19 cellular contexts compared by ENCODE assay signal in genomic region chr5:111384220-111384619, GRCh38.
DNase-seq lines count a peak whose midpoint lies in the region; ATAC-seq, FAIRE-seq and TF ChIP-seq lines count a peak whose summit lies in the region.
"Had no signal": no experiment of that assay in that cellular context is flagged by ENCODE, and none has a peak within 500 bp of the region (broad histone marks: within the 10 kb centered on the region; RNA-seq: fewer than 3 reads in every experiment).

No MANE protein-coding gene starts in this region.

- H3K4me2 ChIP-seq in K562 (ENCODE audit: insufficient read depth, low read length) (no peak overlapping the region), mesendoderm (ENCODE audit: low read length) (no peak overlapping the region)

- no peak overlapping the region for H4K8ac ChIP-seq in mesendoderm (ENCODE audit: low read depth, low read length)

- H3K9me3 ChIP-seq in K562 (replicated peaks; ENCODE audit: control insufficient read depth, insufficient read depth, low read depth, low read length): no peaks in the 10 kb centered on the region
- H3K9me3 ChIP-seq: psoas muscle, upper lobe of right lung had no signal

- TF ChIP-seq POLR2A in K562 (conservative IDR thresholded peaks at IDR 0.05): no peak

- no peak for TF ChIP-seq RAD21 in K562 (CRISPR knock-in tag; conservative IDR thresholded peaks at IDR 0.05 in 1 of 2, IDR thresholded peaks at IDR 0.05 in 1 of 2)

- ATAC-seq in K562: no peak
- ATAC-seq: psoas muscle, T-cell, upper lobe of right lung had no signal

- FAIRE-seq in K562 (lab: Jason Lieb, UNC): no peak
- FAIRE-seq: RCC 7860 had no signal

- H3K27me3 ChIP-seq in K562 (ENCODE audit: control insufficient read depth in 2 of 2, insufficient read depth in 2 of 2, low read length in 2 of 2) (no peaks in the 10 kb centered on the region), mesendoderm (ENCODE audit: insufficient read depth, low read length, poor library complexity) (no peaks in the 10 kb centered on the region)
- H3K27me3 ChIP-seq: upper lobe of right lung had no signal

- no peak overlapping the region for H3K4ac ChIP-seq in mesendoderm (ENCODE audit: low read depth, low read length)

- no peaks in the 10 kb centered on the region for H4K20me1 ChIP-seq in K562 (replicated peaks; ENCODE audit: control insufficient read depth, insufficient read depth, low read length)

- H3K9me1 ChIP-seq in K562 (ENCODE audit: control insufficient read depth, insufficient read depth, low read length): no peaks in the 10 kb centered on the region

- H4K5ac ChIP-seq in mesendoderm (ENCODE audit: low read length): no peak overlapping the region

- DNase-seq in NOMO-1 treated with DMSO at 0.1 percent for 48 hours (lab: John Stamatoyannopoulos, UW; ENCODE audit: unreplicated experiment) (peak; percentile 27), NOMO-1 treated with dmso at 0.1 percent for 144 hours (lab: John Stamatoyannopoulos, UW; ENCODE audit: unreplicated experiment) (no peak), OCI-M1 (lab: John Stamatoyannopoulos, UW) (peak; percentile 57), K562 (ENCODE audit: extremely low read depth in 1 of 4, low spot score in 3 of 4) (no peak), mesendoderm (peak; percentile 5), NCI-H510A (lab: John Stamatoyannopoulos, UW) (no peak), NCI-H1092 (lab: John Stamatoyannopoulos, UW) (no peak), ACHN (no peak)
- DNase-seq: activated CD4-positive, alpha-beta T cell treated with anti-CD3 and anti-CD28 coated beads for 1 hour; activated CD8-positive, alpha-beta memory T cell treated with anti-CD3 and anti-CD28 coated beads, Interleukin-2, amount 50 U/mL, for 48 hours; activated naive CD4-positive, alpha-beta T cell treated with anti-CD3 and anti-CD28 coated beads, Interleukin-2, amount 10 ng/mL, durations not matched to agents 7 days and 5 days; endodermal cell; GF-D8; NCI-H146; NCI-H510A treated with DMSO at 0.1 percent for 48 hours; psoas muscle; T-cell; upper lobe of right lung had no signal

- H3K79me2 ChIP-seq in K562 (ENCODE audit: control insufficient read depth, insufficient read depth, low read length) (no peaks in the 10 kb centered on the region), mesendoderm (ENCODE audit: control insufficient read depth, insufficient read depth, low read length) (no peaks in the 10 kb centered on the region)

- CTCF ChIA-PET in K562 (lab: Yijun Ruan, JAX; ENCODE audit: low intra/inter-chr PET ratio): no interaction called here

- H2AFZ ChIP-seq in K562 (ENCODE audit: low read depth, low read length): no peak overlapping the region

- H3K36me3 ChIP-seq in K562 (ENCODE audit: control insufficient read depth, insufficient read depth, low read length): no peaks in the 10 kb centered on the region
- H3K36me3 ChIP-seq in mesendoderm (ENCODE audit: control insufficient read depth, insufficient read depth, low read length): no peaks in the 10 kb centered on the region
- H3K36me3 ChIP-seq: upper lobe of right lung had no signal

- H2AK5ac ChIP-seq in mesendoderm (ENCODE audit: low read length): no peak overlapping the region

- H3K4me3 ChIP-seq in K562 (no peak overlapping the region), mesendoderm (ENCODE audit: low read length) (no peak overlapping the region)
- H3K4me3 ChIP-seq: psoas muscle, upper lobe of right lung had no signal

- H3K18ac ChIP-seq in mesendoderm (ENCODE audit: low read length): no peak overlapping the region

- POLR2A ChIA-PET in K562 (lab: Yijun Ruan, JAX): interaction anchor here (0.6 to 0.7 kb wide), 2 partner anchors 95 to 515 kb away, joined by 3 read pairs; no protein-coding TSS in a partner anchor

- intact Hi-C loops in K562 (cut with micrococcal nuclease): no loop called here

- H2BK5ac ChIP-seq in mesendoderm (ENCODE audit: low read length): no peak overlapping the region

- H3K79me1 ChIP-seq in mesendoderm (ENCODE audit: low read length): no peaks in the 10 kb centered on the region

- TF ChIP-seq EP300 in K562 (IDR thresholded peaks at IDR 0.05; ENCODE audit: low read length): no peak

- H3K23ac ChIP-seq in mesendoderm (ENCODE audit: low read length): no peak overlapping the region

- no peak overlapping the region for H3K27ac ChIP-seq in K562 (ENCODE audit: extremely low read depth, low read depth, low read length)
- no peak overlapping the region for H3K27ac ChIP-seq in mesendoderm (ENCODE audit: low read depth, low read length)
- H3K27ac ChIP-seq: psoas muscle, upper lobe of right lung had no signal

- H2BK15ac ChIP-seq in mesendoderm (replicated peaks; ENCODE audit: low read depth): no peak overlapping the region

- no TSS peak for BruUV-seq in K562 (replicated peaks; lab: Mats Ljungman, UMichigan)

- WGBS in K562 (ENCODE audit: insufficient coverage, low coverage, missing lambda C conversion rate): 8% methylated on average over 3 of the region's 3 CpGs
- WGBS in mesendoderm (ENCODE audit: extremely low coverage, insufficient coverage, low lambda C conversion rate): no CpG with 5 or more reads among the region's 3 CpGs

- H3K9ac ChIP-seq in K562 (ENCODE audit: insufficient read depth in 1 of 2, low read depth in 2 of 2, low read length in 2 of 2): no peak overlapping the region
- no peak overlapping the region for H3K9ac ChIP-seq in mesendoderm (ENCODE audit: low read length)

- H3K4me1 ChIP-seq in K562 (replicated peaks in 1 of 2; ENCODE audit: control insufficient read depth in 2 of 2, insufficient read depth in 2 of 2, low read length in 2 of 2) (no peaks in the 10 kb centered on the region), mesendoderm (ENCODE audit: control insufficient read depth, low read depth, low read length) (peaks cover 2% of the 10 kb centered on the region)
- H3K4me1 ChIP-seq: psoas muscle, upper lobe of right lung had no signal

- no peak for TF ChIP-seq CTCF in K562 (IDR thresholded peaks at IDR 0.05 in 2 of 3, conservative IDR thresholded peaks at IDR 0.05 in 1 of 3; ENCODE audit: insufficient read depth in 2 of 3, low read depth in 1 of 3, low read length in 3 of 3)

- in situ Hi-C loops in K562 (cut with MboI) (no loop called here), ACHN (cut with HindIII; ENCODE audit: low pct_ligation_motif_present, low pct_unique_long_range_greater_than_20kb, low sequenced_read_pairs) (no loop called here)

- no peak overlapping the region for H2BK120ac ChIP-seq in mesendoderm (ENCODE audit: low read depth, low read length)

- H3K56ac ChIP-seq in mesendoderm (ENCODE audit: low read length): no peak overlapping the region

TF ChIP-seq in K562, 482 proteins besides CTCF, POLR2A, EP300 and RAD21:
- TF ChIP-seq, protein P1, sequence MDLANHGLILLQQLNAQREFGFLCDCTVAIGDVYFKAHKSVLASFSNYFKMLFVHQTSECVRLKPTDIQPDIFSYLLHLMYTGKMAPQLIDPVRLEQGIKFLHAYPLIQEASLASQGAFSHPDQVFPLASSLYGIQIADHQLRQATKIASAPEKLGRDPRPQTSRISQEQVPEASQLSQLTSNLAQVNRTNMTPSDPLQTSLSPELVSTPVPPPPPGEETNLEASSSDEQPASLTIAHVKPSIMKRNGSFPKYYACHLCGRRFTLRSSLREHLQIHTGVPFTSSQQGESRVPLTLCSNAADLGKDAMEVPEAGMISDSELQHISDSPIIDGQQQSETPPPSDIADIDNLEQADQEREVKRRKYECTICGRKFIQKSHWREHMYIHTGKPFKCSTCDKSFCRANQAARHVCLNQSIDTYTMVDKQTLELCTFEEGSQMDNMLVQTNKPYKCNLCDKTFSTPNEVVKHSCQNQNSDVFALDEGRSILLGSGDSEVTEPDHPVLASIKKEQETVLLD (IDR thresholded peaks at IDR 0.05): no peak
- TF ChIP-seq NFIC (IDR thresholded peaks at IDR 0.05) (peak; percentile 85), POLR2G (IDR thresholded peaks at IDR 0.05; ENCODE audit: low read depth, low read length) (no peak), CREB3L1 (IDR thresholded peaks at IDR 0.05; ENCODE audit: borderline replicate concordance, low read depth) (no peak), ARID2 (IDR thresholded peaks at IDR 0.05) (no peak)

Comparison
In these comparisons a context has a peak if more than half of its experiments do, and no peak if none do; other contexts are left out.
1. DNase-seq: peak in NOMO-1 treated with DMSO at 0.1 percent for 48 hours (single experiment), OCI-M1 (single experiment) and mesendoderm (single experiment); none in NOMO-1 treated with dmso at 0.1 percent for 144 hours (single experiment), K562 (0 of 4), NCI-H510A (single experiment), NCI-H1092 (single experiment) and ACHN (single experiment).